8 cellular contexts compared by ENCODE assay signal in the genomic region with DNA sequence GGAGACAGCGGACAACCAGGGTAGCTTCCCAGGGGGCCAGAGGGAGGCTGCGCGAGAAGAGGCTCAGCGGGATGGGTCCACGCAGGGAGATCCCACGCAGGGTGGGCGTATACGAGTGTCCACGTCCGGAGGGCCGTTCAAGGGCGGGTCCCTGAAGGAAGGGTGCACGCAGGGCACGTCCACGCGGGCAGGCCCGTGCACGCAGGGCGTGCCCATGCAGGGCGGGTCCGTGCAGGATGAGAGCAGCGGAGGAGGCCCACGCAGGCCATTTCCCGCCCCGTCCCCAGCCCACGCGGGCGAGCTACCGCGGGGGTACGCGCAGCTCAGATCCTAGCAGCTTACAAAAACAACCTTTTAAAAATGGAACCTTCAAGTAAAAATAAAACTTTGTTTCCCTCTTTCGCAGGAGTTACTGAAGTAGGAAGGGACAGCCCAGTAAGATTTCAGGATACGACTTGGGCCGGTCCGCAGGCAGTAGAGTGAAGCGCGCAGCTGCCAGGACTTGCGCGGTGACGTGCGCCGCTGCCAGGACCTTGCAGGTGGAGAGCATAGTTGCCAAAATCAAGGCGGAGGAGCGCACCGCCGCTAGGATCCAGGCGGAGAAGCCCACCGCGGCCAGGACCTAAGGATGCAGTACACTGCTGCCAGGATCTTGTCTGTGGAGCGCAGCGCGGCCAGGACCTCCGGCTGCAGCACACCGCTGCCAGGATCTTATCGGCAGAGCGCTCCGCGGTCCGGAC. TPM values are rescaled to one million over a fixed set of nuclear protein-coding genes. Genes with fewer than 3 reads are reported as not detected.
A peak's percentile ranks its signal among the peaks of the same experiment; 100 is the strongest.
DNase-seq lines count a peak whose midpoint lies in the region; ATAC-seq, FAIRE-seq and TF ChIP-seq lines count a peak whose summit lies in the region.

No MANE protein-coding gene starts in this region.

- peak overlapping the region; percentile 100 for H3K27ac Mint-ChIP-seq in activated naive CD4-positive, alpha-beta T cell treated with anti-CD3 and anti-CD28 coated beads, Interleukin-2, amount 50 U/mL, for 24 hours

- H3K4me1 Mint-ChIP-seq in activated naive CD4-positive, alpha-beta T cell treated with anti-CD3 and anti-CD28 coated beads, Interleukin-2, amount 50 U/mL, for 24 hours: peaks cover 35% of the 10 kb centered on the region

- intact Hi-C loops in head of caudate nucleus (cut with DNase I): loop anchor here (10.0 kb wide), 1 partner anchor 322 kb away; a partner anchor contains a TSS
- intact Hi-C loops in pancreas (cut with DNase I): no loop called here
- intact Hi-C loops in tibial artery (cut with DNase I; ENCODE audit: low total_unique reads): loop anchor here (5.0 to 10.0 kb wide), 3 partner anchors 84 to 404 kb away; a partner anchor contains a TSS

- H3K9me3 ChIP-seq in HAP-1: no peaks in the 10 kb centered on the region
- no peaks in the 10 kb centered on the region for H3K9me3 ChIP-seq in MG63
- H3K9me3 ChIP-seq in SK-N-MC (ENCODE audit: low read depth, low read length): no peaks in the 10 kb centered on the region
- H3K9me3 ChIP-seq in pancreas: no peaks in the 10 kb centered on the region
- no peaks in the 10 kb centered on the region for H3K9me3 ChIP-seq in tibial artery

- peaks cover 22% of the 10 kb centered on the region for H3K4me1 ChIP-seq in HAP-1
- H3K4me1 ChIP-seq in pancreas: peaks cover 4 to 22% (median 13%) of the 10 kb centered on the region in 3 donors
- peaks cover 0 to 43% (median 32%) of the 10 kb centered on the region in 4 donors for H3K4me1 ChIP-seq in tibial artery

- in situ Hi-C loops in HAP-1 (cut with MboI; ENCODE audit: low sequenced_read_pairs): no loop called here

- peak; percentile 91 for DNase-seq in GM03348 (ENCODE audit: low spot score)
- peak; percentile 89 to 91 for DNase-seq in HAP-1 (ENCODE audit: low spot score in 2 of 2)
- DNase-seq in MG63: peak; percentile 78
- peak; percentile 85 for DNase-seq in SK-N-MC (ENCODE audit: low read depth, low spot score)
- peak; percentile 66 to 95 (median 87) for DNase-seq in head of caudate nucleus
- peak; percentile 51 to 87 (median 68) for DNase-seq in pancreas
- DNase-seq in tibial artery: peak; percentile 56 to 87

- H3K27me3 ChIP-seq in HAP-1 (ENCODE audit: low read depth) (no peaks in the 10 kb centered on the region), MG63 (no peaks in the 10 kb centered on the region), pancreas (no peaks in the 10 kb centered on the region), tibial artery (no peaks in the 10 kb centered on the region)

- no peaks in the 10 kb centered on the region for H3K9me3 Mint-ChIP-seq in activated naive CD4-positive, alpha-beta T cell treated with anti-CD3 and anti-CD28 coated beads, Interleukin-2, amount 50 U/mL, for 24 hours

- WGBS in pancreas, 2 donors: 0% methylated on average over 53 to 60 of the region's 60 CpGs

- H3K4me3 Mint-ChIP-seq in activated naive CD4-positive, alpha-beta T cell treated with anti-CD3 and anti-CD28 coated beads, Interleukin-2, amount 50 U/mL, for 24 hours: peak overlapping the region; percentile 97

- peaks cover 3% of the 10 kb centered on the region for H3K36me3 Mint-ChIP-seq in activated naive CD4-positive, alpha-beta T cell treated with anti-CD3 and anti-CD28 coated beads, Interleukin-2, amount 50 U/mL, for 24 hours

- FAIRE-seq in pancreas (lab: Jason Lieb, UNC): no peak

- H3K27me3 Mint-ChIP-seq in activated naive CD4-positive, alpha-beta T cell treated with anti-CD3 and anti-CD28 coated beads, Interleukin-2, amount 50 U/mL, for 24 hours: no peaks in the 10 kb centered on the region

- H3K27ac ChIP-seq in SK-N-MC (peak overlapping the region; percentile 96), pancreas (peak overlapping the region; percentile 99 to 100 (median 100)), tibial artery (peak overlapping the region; percentile 90 to 98)

- H3K36me3 ChIP-seq in HAP-1 (replicated peaks) (peaks cover 25% of the 10 kb centered on the region), MG63 (peaks cover 28% of the 10 kb centered on the region), SK-N-MC (ENCODE audit: insufficient read depth, low read length) (peaks cover 25% of the 10 kb centered on the region), pancreas (peaks cover 0 to 15% (median 0%) of the 10 kb centered on the region in 3 donors), tibial artery (peaks cover 11 to 27% (median 14%) of the 10 kb centered on the region in 3 donors)

- peak; percentile 78 to 88 (median 82) for ATAC-seq in pancreas

- TF ChIP-seq CTCF in pancreas (IDR thresholded peaks at IDR 0.05): no peak
- TF ChIP-seq CTCF in tibial artery (IDR thresholded peaks at IDR 0.05): peak in 1 of 2 experiments; percentile 15

- H3K4me3 ChIP-seq in HAP-1: peak overlapping the region; percentile 94
- H3K4me3 ChIP-seq in MG63: peak overlapping the region; percentile 64
- peak overlapping the region; percentile 97 for H3K4me3 ChIP-seq in SK-N-MC
- H3K4me3 ChIP-seq in pancreas: peak overlapping the region; percentile 69 to 98 (median 84)
- peak overlapping the region; percentile 71 to 80 for H3K4me3 ChIP-seq in tibial artery

- H3K9ac ChIP-seq in SK-N-MC (ENCODE audit: insufficient read length): peak overlapping the region; percentile 77

RNA-seq across cellular contexts. Expression of a gene that starts 0.4 kb away (rescaled TPM):
- total RNA-seq in MG63 (2014; rRNA removed; shearing (Covaris generic); ENCODE audit: low replicate concordance): 68.1 and 133 TPM in 2 replicates
- 10 to 100 TPM; 50.7 to 60.2 (median 54.1) TPM for total RNA-seq in pancreas
- polyA plus RNA-seq in pancreas: 10 to 100 TPM; 16.0 to 23.2 TPM

Comparison
In these comparisons a context has a peak if more than half of its experiments do, and no peak if none do; other contexts are left out.
1. Peak in every context shown above with its lines: DNase-seq, ATAC-seq, H3K4me3 ChIP-seq and H3K27ac ChIP-seq.
2. intact Hi-C loops: an anchor here in head of caudate nucleus (10.0 kb wide) and tibial artery (5.0 to 10.0 kb wide); none called in pancreas.